1 cellular context compared by ENCODE assay signal in the genomic region with DNA sequence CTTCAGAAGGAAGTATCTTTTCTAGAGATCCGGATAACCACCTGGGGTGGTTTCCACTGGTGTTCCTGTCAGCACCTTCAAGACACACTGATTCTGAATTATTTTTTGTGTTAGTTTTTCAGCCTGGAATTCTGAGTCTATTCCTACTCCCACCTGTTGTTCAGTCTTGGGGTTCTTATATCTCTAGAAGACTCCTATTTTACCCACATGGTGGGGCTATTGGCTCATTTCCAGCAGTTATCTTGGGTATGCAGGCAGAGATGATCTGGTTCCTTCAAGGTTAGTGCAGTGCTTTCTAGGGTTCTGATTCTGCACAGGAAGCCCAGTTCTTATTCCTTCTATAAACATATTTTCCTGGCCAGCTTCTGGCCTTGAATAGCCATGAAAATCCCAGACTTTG.
TF ChIP-seq lines count a peak whose summit lies in the region.

No MANE protein-coding gene starts in this region.

TF ChIP-seq in HEK293, 187 proteins besides CTCF, POLR2A, EP300 and RAD21 (continued from another document):
- TF ChIP-seq, protein P1, sequence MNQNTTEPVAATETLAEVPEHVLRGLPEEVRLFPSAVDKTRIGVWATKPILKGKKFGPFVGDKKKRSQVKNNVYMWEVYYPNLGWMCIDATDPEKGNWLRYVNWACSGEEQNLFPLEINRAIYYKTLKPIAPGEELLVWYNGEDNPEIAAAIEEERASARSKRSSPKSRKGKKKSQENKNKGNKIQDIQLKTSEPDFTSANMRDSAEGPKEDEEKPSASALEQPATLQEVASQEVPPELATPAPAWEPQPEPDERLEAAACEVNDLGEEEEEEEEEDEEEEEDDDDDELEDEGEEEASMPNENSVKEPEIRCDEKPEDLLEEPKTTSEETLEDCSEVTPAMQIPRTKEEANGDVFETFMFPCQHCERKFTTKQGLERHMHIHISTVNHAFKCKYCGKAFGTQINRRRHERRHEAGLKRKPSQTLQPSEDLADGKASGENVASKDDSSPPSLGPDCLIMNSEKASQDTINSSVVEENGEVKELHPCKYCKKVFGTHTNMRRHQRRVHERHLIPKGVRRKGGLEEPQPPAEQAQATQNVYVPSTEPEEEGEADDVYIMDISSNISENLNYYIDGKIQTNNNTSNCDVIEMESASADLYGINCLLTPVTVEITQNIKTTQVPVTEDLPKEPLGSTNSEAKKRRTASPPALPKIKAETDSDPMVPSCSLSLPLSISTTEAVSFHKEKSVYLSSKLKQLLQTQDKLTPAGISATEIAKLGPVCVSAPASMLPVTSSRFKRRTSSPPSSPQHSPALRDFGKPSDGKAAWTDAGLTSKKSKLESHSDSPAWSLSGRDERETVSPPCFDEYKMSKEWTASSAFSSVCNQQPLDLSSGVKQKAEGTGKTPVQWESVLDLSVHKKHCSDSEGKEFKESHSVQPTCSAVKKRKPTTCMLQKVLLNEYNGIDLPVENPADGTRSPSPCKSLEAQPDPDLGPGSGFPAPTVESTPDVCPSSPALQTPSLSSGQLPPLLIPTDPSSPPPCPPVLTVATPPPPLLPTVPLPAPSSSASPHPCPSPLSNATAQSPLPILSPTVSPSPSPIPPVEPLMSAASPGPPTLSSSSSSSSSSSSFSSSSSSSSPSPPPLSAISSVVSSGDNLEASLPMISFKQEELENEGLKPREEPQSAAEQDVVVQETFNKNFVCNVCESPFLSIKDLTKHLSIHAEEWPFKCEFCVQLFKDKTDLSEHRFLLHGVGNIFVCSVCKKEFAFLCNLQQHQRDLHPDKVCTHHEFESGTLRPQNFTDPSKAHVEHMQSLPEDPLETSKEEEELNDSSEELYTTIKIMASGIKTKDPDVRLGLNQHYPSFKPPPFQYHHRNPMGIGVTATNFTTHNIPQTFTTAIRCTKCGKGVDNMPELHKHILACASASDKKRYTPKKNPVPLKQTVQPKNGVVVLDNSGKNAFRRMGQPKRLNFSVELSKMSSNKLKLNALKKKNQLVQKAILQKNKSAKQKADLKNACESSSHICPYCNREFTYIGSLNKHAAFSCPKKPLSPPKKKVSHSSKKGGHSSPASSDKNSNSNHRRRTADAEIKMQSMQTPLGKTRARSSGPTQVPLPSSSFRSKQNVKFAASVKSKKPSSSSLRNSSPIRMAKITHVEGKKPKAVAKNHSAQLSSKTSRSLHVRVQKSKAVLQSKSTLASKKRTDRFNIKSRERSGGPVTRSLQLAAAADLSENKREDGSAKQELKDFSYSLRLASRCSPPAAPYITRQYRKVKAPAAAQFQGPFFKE (tag by site-specific recombination; IDR thresholded peaks at IDR 0.05; ENCODE audit: borderline replicate concordance) = no peak
- TF ChIP-seq ZNF654 (tag by site-specific recombination; IDR thresholded peaks at IDR 0.05; ENCODE audit: low read depth) (peak; percentile 64), ZFP3 (tag by site-specific recombination; IDR thresholded peaks at IDR 0.05; ENCODE audit: low read depth) (peak; percentile 53; the same call in 1 of the 2 replicates)
